1 cellular context compared by ENCODE assay signal in genomic region chr3:154584041-154584440, GRCh38.
TF ChIP-seq lines count a peak whose summit lies in the region.

No MANE protein-coding gene starts in this region.

TF ChIP-seq in WTC11, 78 proteins besides CTCF, POLR2A, EP300 and RAD21 (continued from another document):
- TF ChIP-seq JAZF1 (CRISPR knock-in tag; IDR thresholded peaks at IDR 0.05), result no peak
- TF ChIP-seq ZNF138 (CRISPR knock-in tag; conservative IDR thresholded peaks at IDR 0.05), result no peak
- TF ChIP-seq, protein P1, sequence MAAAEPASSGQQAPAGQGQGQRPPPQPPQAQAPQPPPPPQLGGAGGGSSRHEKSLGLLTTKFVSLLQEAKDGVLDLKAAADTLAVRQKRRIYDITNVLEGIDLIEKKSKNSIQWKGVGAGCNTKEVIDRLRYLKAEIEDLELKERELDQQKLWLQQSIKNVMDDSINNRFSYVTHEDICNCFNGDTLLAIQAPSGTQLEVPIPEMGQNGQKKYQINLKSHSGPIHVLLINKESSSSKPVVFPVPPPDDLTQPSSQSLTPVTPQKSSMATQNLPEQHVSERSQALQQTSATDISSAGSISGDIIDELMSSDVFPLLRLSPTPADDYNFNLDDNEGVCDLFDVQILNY (CRISPR knock-in tag; IDR thresholded peaks at IDR 0.05), result no peak
- TF ChIP-seq, protein P2, sequence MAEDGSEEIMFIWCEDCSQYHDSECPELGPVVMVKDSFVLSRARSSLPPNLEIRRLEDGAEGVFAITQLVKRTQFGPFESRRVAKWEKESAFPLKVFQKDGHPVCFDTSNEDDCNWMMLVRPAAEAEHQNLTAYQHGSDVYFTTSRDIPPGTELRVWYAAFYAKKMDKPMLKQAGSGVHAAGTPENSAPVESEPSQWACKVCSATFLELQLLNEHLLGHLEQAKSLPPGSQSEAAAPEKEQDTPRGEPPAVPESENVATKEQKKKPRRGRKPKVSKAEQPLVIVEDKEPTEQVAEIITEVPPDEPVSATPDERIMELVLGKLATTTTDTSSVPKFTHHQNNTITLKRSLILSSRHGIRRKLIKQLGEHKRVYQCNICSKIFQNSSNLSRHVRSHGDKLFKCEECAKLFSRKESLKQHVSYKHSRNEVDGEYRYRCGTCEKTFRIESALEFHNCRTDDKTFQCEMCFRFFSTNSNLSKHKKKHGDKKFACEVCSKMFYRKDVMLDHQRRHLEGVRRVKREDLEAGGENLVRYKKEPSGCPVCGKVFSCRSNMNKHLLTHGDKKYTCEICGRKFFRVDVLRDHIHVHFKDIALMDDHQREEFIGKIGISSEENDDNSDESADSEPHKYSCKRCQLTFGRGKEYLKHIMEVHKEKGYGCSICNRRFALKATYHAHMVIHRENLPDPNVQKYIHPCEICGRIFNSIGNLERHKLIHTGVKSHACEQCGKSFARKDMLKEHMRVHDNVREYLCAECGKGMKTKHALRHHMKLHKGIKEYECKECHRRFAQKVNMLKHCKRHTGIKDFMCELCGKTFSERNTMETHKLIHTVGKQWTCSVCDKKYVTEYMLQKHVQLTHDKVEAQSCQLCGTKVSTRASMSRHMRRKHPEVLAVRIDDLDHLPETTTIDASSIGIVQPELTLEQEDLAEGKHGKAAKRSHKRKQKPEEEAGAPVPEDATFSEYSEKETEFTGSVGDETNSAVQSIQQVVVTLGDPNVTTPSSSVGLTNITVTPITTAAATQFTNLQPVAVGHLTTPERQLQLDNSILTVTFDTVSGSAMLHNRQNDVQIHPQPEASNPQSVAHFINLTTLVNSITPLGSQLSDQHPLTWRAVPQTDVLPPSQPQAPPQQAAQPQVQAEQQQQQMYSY (CRISPR knock-in tag; IDR thresholded peaks at IDR 0.05), result no peak
- TF ChIP-seq RORB (CRISPR knock-in tag; IDR thresholded peaks at IDR 0.05), result no peak
- no peak for TF ChIP-seq IRF2 (CRISPR knock-in tag; IDR thresholded peaks at IDR 0.05; ENCODE audit: borderline replicate concordance, low read depth)
